23 cellular contexts compared by ENCODE assay signal in genomic region chr7:105807363-105807762, GRCh38.
DNase-seq lines count a peak whose midpoint lies in the region; ATAC-seq, FAIRE-seq and TF ChIP-seq lines count a peak whose summit lies in the region.
"Had no signal": no experiment of that assay in that cellular context is flagged by ENCODE, and none has a peak within 500 bp of the region (broad histone marks: within the 10 kb centered on the region; RNA-seq: fewer than 3 reads in every experiment).

No MANE protein-coding gene starts in this region.

- CTCF ChIA-PET in T-cell (lab: Charles Lee): no interaction called here
- CTCF ChIA-PET in GM12878 (lab: Yijun Ruan, JAX): interaction anchor here (1.0 to 5.9 kb wide), 7 partner anchors 11 to 854 kb away, joined by 3 to 45 read pairs (median 7); partner anchors contain the start of gene CCDC71L
- CTCF ChIA-PET in OCI-LY7 (lab: Charles Lee; ENCODE audit: unreplicated experiment): no interaction called here

- POLR2A ChIA-PET in T-cell (lab: Charles Lee): no interaction called here
- POLR2A ChIA-PET in GM12878 (lab: Charles Lee): interaction anchor here (0.6 to 2.9 kb wide), 7 partner anchors 9 to 245 kb away, joined by 3 to 10 read pairs (median 4); no protein-coding TSS in a partner anchor
- POLR2A ChIA-PET in OCI-LY7 (lab: Charles Lee): interaction anchor here (1.4 kb wide), 1 partner anchor 47 kb away, joined by 3 read pairs; no protein-coding TSS in a partner anchor

- WGBS in GM12878 (ENCODE audit: insufficient coverage, insufficient replicate concordance, low lambda C conversion rate, missing lambda C conversion rate): 41% methylated on average over 5 of the region's 5 CpGs

- 0 out of 4 replicates have a peak, but pooled peaks of 1 of the 2 experiments have one; percentile 36 for TF ChIP-seq EP300 in GM12878 (IDR thresholded peaks at IDR 0.05; ENCODE audit: borderline replicate concordance in 1 of 2, control insufficient read depth in 1 of 2, low read depth in 2 of 2, low read length in 2 of 2)

- SMC1A ChIA-PET in GM12878 (lab: Charles Lee; ENCODE audit: uncharacterized antibody, unreplicated experiment): interaction anchor here (0.6 to 12.3 kb wide), 10 partner anchors 9 to 265 kb away, joined by 3 to 182 read pairs (median 10); no protein-coding TSS in a partner anchor

- no peaks in the 10 kb centered on the region for H3K36me3 ChIP-seq in BLaER1 treated with 17β-estradiol and CSF1 and Interleukin-3, amounts not matched to agents 10 nM and 100 nM
- H3K36me3 ChIP-seq in CD4-positive, CD25-positive, alpha-beta regulatory T cell (ENCODE audit: control insufficient read depth, insufficient read depth, low read length): no peaks in the 10 kb centered on the region
- no peaks in the 10 kb centered on the region for H3K36me3 ChIP-seq in GM12878 (ENCODE audit: control insufficient read depth in 2 of 2, insufficient read depth in 2 of 2, low read length in 1 of 2)
- no peaks in the 10 kb centered on the region for H3K36me3 ChIP-seq in OCI-LY7 (ENCODE audit: insufficient read depth, low read length)
- H3K36me3 ChIP-seq: heart left ventricle, SJSA1, stomach, tibial nerve, WERI-Rb-1 had no signal

- DNase-seq in CD4-positive, CD25-positive, alpha-beta regulatory T cell: no peak
- peak in 1 of 34 experiments; percentile 1 for DNase-seq in T-cell
- no peak for DNase-seq in GM12878 (ENCODE audit: low read depth, low spot score)
- DNase-seq in OCI-LY7 (ENCODE audit: low spot score): no peak
- DNase-seq: COR-L47, GM23248, heart left ventricle, left cardiac atrium, NCI-H1105, NCI-H2107, NCI-H510A, stomach, WERI-Rb-1 had no signal

- H3K27ac ChIP-seq in BLaER1 treated with 17β-estradiol and CSF1 and Interleukin-3, amounts not matched to agents 10 nM and 100 nM: no peak overlapping the region
- H3K27ac ChIP-seq in CD4-positive, CD25-positive, alpha-beta regulatory T cell (ENCODE audit: insufficient read depth, low read length, poor library complexity, severe bottlenecking): peak overlapping the region; percentile 97
- H3K27ac ChIP-seq in GM12878 (ENCODE audit: control insufficient read depth, insufficient read depth) (no peak overlapping the region), OCI-LY7 (ENCODE audit: low read depth, low read length, poor library complexity, severe bottlenecking) (no peak overlapping the region)
- H3K27ac ChIP-seq: heart left ventricle, HL-60, SJSA1, stomach, tibial nerve, WERI-Rb-1 had no signal

- no peaks in the 10 kb centered on the region for H3K9me2 ChIP-seq in OCI-LY7 (ENCODE audit: insufficient read depth, low read length)

- peaks cover 7 to 40% (median 25%) of the 10 kb centered on the region in 10 experiments; a peak in 19 of 20 replicates for H3K4me1 ChIP-seq in BLaER1 treated with 17β-estradiol and CSF1 and Interleukin-3, amounts not matched to agents 10 nM and 100 nM
- H3K4me1 ChIP-seq in CD4-positive, CD25-positive, alpha-beta regulatory T cell (ENCODE audit: control insufficient read depth, insufficient read depth, low read length, poor library complexity, severe bottlenecking): peaks cover 62% of the 10 kb centered on the region
- H3K4me1 ChIP-seq in GM12878 (ENCODE audit: control insufficient read depth, insufficient read depth, low read length) (peaks cover 40% of the 10 kb centered on the region), OCI-LY7 (ENCODE audit: insufficient read depth, low read length, poor library complexity, severe bottlenecking) (peaks cover 10% of the 10 kb centered on the region)

- intact Hi-C loops in GM12878 (cut with micrococcal nuclease; ENCODE audit: unreplicated experiment): loop anchor here (5.0 kb wide), 1 partner anchor 70 kb away; the partner anchor contains the start of gene ATXN7L1
- intact Hi-C loops in OCI-LY7 (cut with micrococcal nuclease; ENCODE audit: unreplicated experiment): no loop called here

- H3K4me1 Mint-ChIP-seq in CD4-positive, CD25-positive, alpha-beta regulatory T cell: peaks cover 26 to 88% (median 68%) of the 10 kb centered on the region in 4 donors
- H3K4me1 Mint-ChIP-seq in T-cell: peaks cover 56 to 70% (median 59%) of the 10 kb centered on the region in 3 donors

- no peak overlapping the region for H2AFZ ChIP-seq in GM12878 (ENCODE audit: control insufficient read depth, low read depth, low read length)
- H2AFZ ChIP-seq in OCI-LY7 (ENCODE audit: low read length): no peak overlapping the region
- H2AFZ ChIP-seq: GM23248 had no signal

- no peaks in the 10 kb centered on the region for H3K27me3 ChIP-seq in BLaER1 treated with 17β-estradiol and CSF1 and Interleukin-3, amounts not matched to agents 10 nM and 100 nM
- H3K27me3 ChIP-seq in CD4-positive, CD25-positive, alpha-beta regulatory T cell (ENCODE audit: control insufficient read depth, insufficient read depth, low read length): no peaks in the 10 kb centered on the region
- no peaks in the 10 kb centered on the region; a peak in 1 of 4 replicates for H3K27me3 ChIP-seq in GM12878 (replicated peaks in 1 of 2; ENCODE audit: control insufficient read depth in 2 of 2, insufficient read depth in 2 of 2, low read length in 1 of 2)
- H3K27me3 ChIP-seq: heart left ventricle, SJSA1, stomach, tibial nerve had no signal

- peaks cover 0 to 10% (median 0%) of the 10 kb centered on the region in 11 experiments; a peak in 3 of 22 replicates for H4K20me1 ChIP-seq in BLaER1 treated with 17β-estradiol and CSF1 and Interleukin-3, amounts not matched to agents 10 nM and 100 nM
- H4K20me1 ChIP-seq in GM12878 (ENCODE audit: control insufficient read depth, insufficient read depth) (no peaks in the 10 kb centered on the region), OCI-LY7 (ENCODE audit: insufficient read depth, low read length) (no peaks in the 10 kb centered on the region)

- no peak for ATAC-seq in CD4-positive, CD25-positive, alpha-beta regulatory T cell (ENCODE audit: low read depth in 2 of 2)
- ATAC-seq in T-cell (replicated peaks in 1 of 4) (no peak), GM12878 (no peak), HG02981 (IDR thresholded peaks at IDR 0.05; ENCODE audit: unreplicated experiment) (no peak), HG02938 (IDR thresholded peaks at IDR 0.05; ENCODE audit: unreplicated experiment) (no peak)
- ATAC-seq: heart left ventricle, HepG2 had no signal

- H3K27me3 Mint-ChIP-seq in CD4-positive, CD25-positive, alpha-beta regulatory T cell: no peaks in the 10 kb centered on the region
- no peaks in the 10 kb centered on the region for H3K27me3 Mint-ChIP-seq in T-cell

- no peak overlapping the region for H3K9ac ChIP-seq in BLaER1 treated with 17β-estradiol and CSF1 and Interleukin-3, amounts not matched to agents 10 nM and 100 nM
- H3K9ac ChIP-seq in GM12878 (ENCODE audit: control insufficient read depth, insufficient read depth, low read length): no peak overlapping the region

- TF ChIP-seq CTCF in GM12878 (IDR thresholded peaks at IDR 0.05 in 2 of 3, conservative IDR thresholded peaks at IDR 0.05 in 1 of 3; ENCODE audit: control insufficient read depth in 2 of 3, extremely low read depth in 1 of 3, insufficient read depth in 1 of 3, low read depth in 3 of 3, low read length in 3 of 3): no peak
- TF ChIP-seq CTCF in OCI-LY7 (conservative IDR thresholded peaks at IDR 0.05; ENCODE audit: low read length): no peak

- RAD21 ChIA-PET in GM12878 (lab: Charles Lee; ENCODE audit: unreplicated experiment): interaction anchor here (0.5 to 5.7 kb wide), 8 partner anchors 9 to 1147 kb away, joined by 3 to 99 read pairs (median 5); no protein-coding TSS in a partner anchor

- peak overlapping the region in 7 of 11 experiments; percentile 47 to 84 (median 72); a peak in 9 of 22 replicates for H3K4me2 ChIP-seq in BLaER1 treated with 17β-estradiol and CSF1 and Interleukin-3, amounts not matched to agents 10 nM and 100 nM
- H3K4me2 ChIP-seq in GM12878 (ENCODE audit: control insufficient read depth, insufficient read depth) (peak overlapping the region; percentile 70), OCI-LY7 (ENCODE audit: low read length) (no peak overlapping the region)

- H3K9me3 ChIP-seq in BLaER1 treated with 17β-estradiol and CSF1 and Interleukin-3, amounts not matched to agents 10 nM and 100 nM (replicated peaks in 1 of 11): 0 out of 22 replicates have a peak, but pooled peaks cover 0 to 5% (median 0%) of the 10 kb centered on the region in 11 experiments
- no peaks in the 10 kb centered on the region for H3K9me3 ChIP-seq in CD4-positive, CD25-positive, alpha-beta regulatory T cell (ENCODE audit: control insufficient read depth in 2 of 2, low read length in 2 of 2)
- H3K9me3 ChIP-seq in GM12878 (replicated peaks; ENCODE audit: control insufficient read depth, insufficient read depth, low read length) (peaks cover 3% of the 10 kb centered on the region; the same call in 2 of the 3 replicates), OCI-LY7 (ENCODE audit: low read length) (no peaks in the 10 kb centered on the region)
- H3K9me3 ChIP-seq: heart left ventricle, SJSA1, stomach, tibial nerve had no signal

- TF ChIP-seq POLR2A in GM12878 (IDR thresholded peaks at IDR 0.05; ENCODE audit: low read depth, low read length): no peak

- peak overlapping the region in 3 of 4 donors; percentile 16 to 86 (median 54) for H3K4me3 Mint-ChIP-seq in CD4-positive, CD25-positive, alpha-beta regulatory T cell
- no peak overlapping the region for H3K4me3 Mint-ChIP-seq in T-cell

- BruUV-seq in GM12878 (replicated peaks; lab: Mats Ljungman, UMichigan) (no TSS peak), OCI-LY7 (replicated peaks; lab: Mats Ljungman, UMichigan) (no TSS peak)

- H3K27ac Mint-ChIP-seq in CD4-positive, CD25-positive, alpha-beta regulatory T cell: peak overlapping the region; percentile 96 to 99 (median 97)
- H3K27ac Mint-ChIP-seq in T-cell: peak overlapping the region; percentile 65 to 79

- H3K9me3 Mint-ChIP-seq in CD4-positive, CD25-positive, alpha-beta regulatory T cell: peaks cover 0 to 2% (median 0%) of the 10 kb centered on the region in 7 donors
- H3K9me3 Mint-ChIP-seq in T-cell: no peaks in the 10 kb centered on the region

- in situ Hi-C loops in GM12878 (cut with MboI): loop anchor here (10.0 kb wide), 1 partner anchor 1067 kb away; no protein-coding TSS in a partner anchor

- no peak overlapping the region for H3K4me3 ChIP-seq in BLaER1 treated with 17β-estradiol and CSF1 and Interleukin-3, amounts not matched to agents 10 nM and 100 nM
- H3K4me3 ChIP-seq in CD4-positive, CD25-positive, alpha-beta regulatory T cell (ENCODE audit: low read depth, low read length): peak overlapping the region; percentile 38
- no peak overlapping the region for H3K4me3 ChIP-seq in GM12878
- H3K4me3 ChIP-seq in OCI-LY7 (ENCODE audit: low read depth, low read length, poor library complexity, severe bottlenecking): no peak overlapping the region
- H3K4me3 ChIP-seq: GM23248, heart left ventricle, SJSA1, stomach, tibial nerve had no signal

- no peaks in the 10 kb centered on the region for H3K79me2 ChIP-seq in GM12878 (ENCODE audit: control insufficient read depth, insufficient read depth, low read length)
- H3K79me2 ChIP-seq in OCI-LY7 (ENCODE audit: insufficient read depth, low read depth, low read length): no peaks in the 10 kb centered on the region

- H3K36me3 Mint-ChIP-seq in CD4-positive, CD25-positive, alpha-beta regulatory T cell: peaks cover 26% of the 10 kb centered on the region
- peaks cover 11% of the 10 kb centered on the region for H3K36me3 Mint-ChIP-seq in T-cell

- no peak for TF ChIP-seq RAD21 in GM12878 (IDR thresholded peaks at IDR 0.05; ENCODE audit: insufficient read depth, low read depth, low read length)

- FAIRE-seq in GM12878 (lab: Jason Lieb, UNC): no peak
- FAIRE-seq: astrocyte, HepG2, RCC 7860, small intestine had no signal

Comparison
In these comparisons a context has a peak if more than half of its experiments do, and no peak if none do; other contexts are left out.
1. H3K4me3 Mint-ChIP-seq: peak in CD4-positive, CD25-positive, alpha-beta regulatory T cell (3 of 4); none in T-cell (0 of 3).
2. POLR2A ChIA-PET loops: an anchor here in GM12878 (0.6 to 2.9 kb wide) and OCI-LY7 (1.4 kb wide); none called in T-cell.